Comparison of ENCODE assay signal across 8 cellular contexts in the genomic region with DNA sequence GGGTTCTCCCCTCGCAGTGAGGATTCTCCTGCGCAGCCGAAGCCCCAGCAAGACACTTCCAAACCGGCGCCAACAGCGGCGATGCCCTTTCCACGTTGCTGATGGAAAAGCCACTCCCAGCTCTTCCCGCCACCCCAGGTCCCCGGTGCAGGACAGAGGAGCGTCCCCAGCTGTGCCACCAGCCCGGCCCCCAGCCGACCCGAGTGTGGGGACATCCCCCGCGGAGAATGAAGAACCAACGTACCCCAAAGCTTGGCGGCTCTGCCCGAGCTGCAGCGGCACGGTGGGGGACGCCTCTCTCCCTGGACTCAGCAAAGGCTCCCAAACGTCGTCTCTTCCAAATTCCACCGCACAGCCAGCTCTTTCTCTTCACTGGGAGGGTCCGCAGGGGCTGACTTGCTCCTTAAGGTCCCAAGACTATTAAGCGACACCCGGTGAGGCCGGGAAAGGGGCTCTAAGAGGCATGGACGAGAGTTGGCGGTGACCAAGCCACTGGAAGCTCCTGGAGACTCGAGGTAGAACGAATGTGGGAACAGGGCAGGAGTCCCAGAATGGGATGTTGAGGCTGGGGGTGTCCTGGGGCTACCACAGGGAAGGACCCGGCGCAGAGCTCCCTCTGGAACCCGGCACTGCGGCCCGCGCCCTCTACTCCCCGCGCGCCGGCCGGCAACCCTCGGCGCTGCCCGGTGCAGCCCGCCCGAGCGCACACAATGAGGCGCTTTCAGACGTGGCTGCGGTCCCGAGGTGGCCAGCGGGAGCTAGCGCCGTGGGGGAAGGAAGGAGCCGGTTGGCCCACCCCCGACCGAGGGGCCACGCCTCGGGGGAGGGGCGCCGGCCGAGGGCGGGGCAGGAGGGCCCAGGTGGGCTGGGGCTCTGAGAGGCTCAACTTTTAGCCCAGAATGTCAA. TPM values are rescaled to one million over a fixed set of nuclear protein-coding genes. Genes with fewer than 3 reads are reported as not detected.
A peak's percentile ranks its signal among the peaks of the same experiment; 100 is the strongest.
DNase-seq lines count a peak whose midpoint lies in the region; ATAC-seq and TF ChIP-seq lines count a peak whose summit lies in the region.

Gene CHST6 (minus strand): TSS at position 746 of the 906 bp plus-strand sequence. CDS start 15,613 bp downstream, outside the sequence.

- DNase-seq in NOMO-1 treated with dmso at 0.1 percent for 144 hours (lab: John Stamatoyannopoulos, UW; ENCODE audit: unreplicated experiment) (peak; percentile 36), choroid plexus epithelial cell (ENCODE audit: low read depth) (peak; percentile 55), left lung (peak in 1 of 2 donors; percentile 81)

- intact Hi-C loops in left lung (cut with DNase I), result no loop called here

- H3K4me1 ChIP-seq in left lung, result peaks cover 2 to 11% of the 10 kb centered on the region in 2 donors
- peaks cover 0 to 13% (median 12%) of the 10 kb centered on the region in 5 donors for H3K4me1 ChIP-seq in subcutaneous abdominal adipose tissue (ENCODE audit: control insufficient read depth in 5 of 5, insufficient read depth in 5 of 5, low read length in 5 of 5)

- H3K36me3 ChIP-seq in left lung (no peaks in the 10 kb centered on the region), subcutaneous abdominal adipose tissue (ENCODE audit: control insufficient read depth in 5 of 5, insufficient read depth in 5 of 5, low read length in 5 of 5) (no peaks in the 10 kb centered on the region)

- H3K9me3 ChIP-seq in left lung (no peaks in the 10 kb centered on the region), subcutaneous abdominal adipose tissue (ENCODE audit: control insufficient read depth in 5 of 5, low read length in 5 of 5) (no peaks in the 10 kb centered on the region)

- H3K27ac ChIP-seq in left lung (no peak within 1 kb of the TSS), subcutaneous abdominal adipose tissue (ENCODE audit: low read depth, low read length) (no peak within 1 kb of the TSS)

- ATAC-seq in GM21717 (IDR thresholded peaks at IDR 0.05; ENCODE audit: unreplicated experiment) (peak; percentile 45), left lung (peak; percentile 76), HG02970 (IDR thresholded peaks at IDR 0.05; ENCODE audit: low FRiP score, unreplicated experiment) (no peak), HG02840 (IDR thresholded peaks at IDR 0.05; ENCODE audit: low FRiP score, unreplicated experiment) (no peak)

- H3K9ac ChIP-seq in subcutaneous abdominal adipose tissue (ENCODE audit: low read length in 5 of 5), result peak within 1 kb of the TSS in 2 of 5 donors; percentile 53 to 60

- TF ChIP-seq CTCF in choroid plexus epithelial cell (conservative IDR thresholded peaks at IDR 0.05; ENCODE audit: low read depth, low read length) (no peak), left lung (IDR thresholded peaks at IDR 0.05) (no peak)

- peak within 1 kb of the TSS; percentile 16; the same call in 1 of the 2 replicates for H3K4me3 ChIP-seq in GM08714 (ENCODE audit: low read length)
- H3K4me3 ChIP-seq in choroid plexus epithelial cell (ENCODE audit: low read depth, low read length), result peak within 1 kb of the TSS; percentile 60
- H3K4me3 ChIP-seq in left lung, result peak within 1 kb of the TSS; percentile 24 to 27
- peak within 1 kb of the TSS; percentile 52 to 68 (median 59) for H3K4me3 ChIP-seq in subcutaneous abdominal adipose tissue (ENCODE audit: low read depth in 1 of 5, low read length in 5 of 5)

- peaks cover 0 to 48% of the 10 kb centered on the region in 2 donors for H3K27me3 ChIP-seq in left lung
- peaks cover 10 to 30% (median 11%) of the 10 kb centered on the region in 5 donors for H3K27me3 ChIP-seq in subcutaneous abdominal adipose tissue (ENCODE audit: control insufficient read depth in 5 of 5, insufficient read depth in 4 of 5, low read length in 5 of 5)

RNA-seq across cellular contexts. Expression of gene CHST6, which starts in this region (rescaled TPM):
- 1 to 10 TPM; 3.3 to 3.9 TPM for total RNA-seq in left lung

Comparison
In these comparisons a context has a peak if more than half of its experiments do, and no peak if none do; other contexts are left out.
1. ATAC-seq: peak in GM21717 (single experiment) and left lung (single experiment); none in HG02970 (single experiment) and HG02840 (single experiment).
2. Peak in every context shown above with its lines, with median percentiles within 50 percentile points of each other: H3K4me3 ChIP-seq.